20 cellular contexts compared by ENCODE assay signal in genomic region chr7:71659622-71660021, GRCh38.
DNase-seq lines count a peak whose midpoint lies in the region; ATAC-seq and TF ChIP-seq lines count a peak whose summit lies in the region.
"Had no signal": no experiment of that assay in that cellular context is flagged by ENCODE, and none has a peak within 500 bp of the region (broad histone marks: within the 10 kb centered on the region; RNA-seq: fewer than 3 reads in every experiment).

No MANE protein-coding gene starts in this region.

- POLR2A ChIA-PET in PC-9 (lab: Charles Lee; ENCODE audit: unreplicated experiment) = no interaction called here

- no peak overlapping the region for H3K4me2 ChIP-seq in PC-9
- H3K4me2 ChIP-seq: BLaER1 had no signal

- DNase-seq in Right ventricle myocardium inferior (ENCODE audit: missing footprints) (no peak), right atrium auricular region (ENCODE audit: low spot score) (no peak), heart right ventricle (peak; percentile 28 to 56), left ventricle myocardium superior (peak; percentile 65), dorsolateral prefrontal cortex (no peak), PC-9 (no peak)
- DNase-seq: Caco-2; CD4-positive, CD25-positive, alpha-beta regulatory T cell; CD8-positive, alpha-beta T cell; DMS153; DMS79; EL; GDM1; GM23248; H7 had no signal

- ATAC-seq in Right ventricle myocardium inferior (peak; percentile 66), heart right ventricle (peak; percentile 54 to 84 (median 79)), left ventricle myocardium superior (peak; percentile 76)
- ATAC-seq: CD8-positive, alpha-beta T cell; GM12878; HCT116 had no signal

- H3K27me3 ChIP-seq in right atrium auricular region (no peaks in the 10 kb centered on the region), heart right ventricle (no peaks in the 10 kb centered on the region), dorsolateral prefrontal cortex (no peaks in the 10 kb centered on the region), PC-9 (ENCODE audit: insufficient read depth, low read depth) (no peaks in the 10 kb centered on the region; the same call in 1 of the 2 replicates)
- H3K27me3 ChIP-seq: BLaER1 had no signal

- H2AFZ ChIP-seq in PC-9 = no peak overlapping the region
- H2AFZ ChIP-seq: GM23248 had no signal

- no peaks in the 10 kb centered on the region for H3K79me2 ChIP-seq in PC-9 (ENCODE audit: low read depth)

- H3K27ac ChIP-seq in right atrium auricular region (no peak overlapping the region), heart right ventricle (peak overlapping the region in 8 of 10 donors; percentile 7 to 64 (median 50)), dorsolateral prefrontal cortex (no peak overlapping the region), PC-9 (no peak overlapping the region)
- H3K27ac ChIP-seq: 22Rv1, BLaER1, C4-2B, GM23248 had no signal

- CTCF ChIA-PET in PC-9 (lab: Charles Lee) = no interaction called here

- intact Hi-C loops in Right ventricle myocardium inferior (cut with DNase I) = loop anchor here (5.0 kb wide), 2 partner anchors 47 to 252 kb away; no protein-coding TSS in a partner anchor
- intact Hi-C loops in heart right ventricle (cut with DNase I) = loop anchor here in 2 of 10 donors (2.0 to 5.0 kb wide), 2 partner anchors 45 to 247 kb away; no protein-coding TSS in a partner anchor
- intact Hi-C loops in left ventricle myocardium superior (cut with micrococcal nuclease) = no loop called here
- intact Hi-C loops in dorsolateral prefrontal cortex (cut with DNase I) = loop anchor here in 1 of 2 donors (10.0 kb wide), 1 partner anchor 65 kb away; no protein-coding TSS in a partner anchor
- intact Hi-C loops in PC-9 (cut with micrococcal nuclease; ENCODE audit: unreplicated experiment) = no loop called here

- H3K4me1 ChIP-seq in right atrium auricular region = no peaks in the 10 kb centered on the region
- H3K4me1 ChIP-seq in heart right ventricle = peaks cover 0 to 21% (median 4%) of the 10 kb centered on the region in 9 donors
- H3K4me1 ChIP-seq in PC-9 (replicated peaks; ENCODE audit: insufficient read depth) = no peaks in the 10 kb centered on the region
- H3K4me1 ChIP-seq: Caco-2 had no signal

- 88 to 93% methylated on average over 2 of the region's 2 CpGs for WGBS in heart right ventricle, 2 donors

- no TSS peak for BruUV-seq in PC-9 (replicated peaks; lab: Mats Ljungman, UMichigan)

- H3K4me3 ChIP-seq in right atrium auricular region (no peak overlapping the region), heart right ventricle (no peak overlapping the region), dorsolateral prefrontal cortex (no peak overlapping the region), PC-9 (no peak overlapping the region)
- H3K4me3 ChIP-seq: BLaER1, GM12878, GM23248 had no signal

- TF ChIP-seq CTCF in right atrium auricular region (IDR thresholded peaks at IDR 0.05) (no peak), heart right ventricle (IDR thresholded peaks at IDR 0.05) (no peak), dorsolateral prefrontal cortex (IDR thresholded peaks at IDR 0.05 in 54 of 56, conservative IDR thresholded peaks at IDR 0.05 in 2 of 56; ENCODE audit: low read depth in 1 of 56, partially characterized antibody in 56 of 56) (no peak), PC-9 (conservative IDR thresholded peaks at IDR 0.05) (no peak)

- H3K9me3 ChIP-seq in right atrium auricular region (no peaks in the 10 kb centered on the region), heart right ventricle (peaks cover 0 to 18% (median 0%) of the 10 kb centered on the region in 11 donors), PC-9 (ENCODE audit: insufficient read depth, low read depth) (no peaks in the 10 kb centered on the region)
- H3K9me3 ChIP-seq: BLaER1 had no signal

- H3F3A ChIP-seq in PC-9 (ENCODE audit: insufficient read depth, low read depth) = no peaks in the 10 kb centered on the region

- no peaks in the 10 kb centered on the region for H4K20me1 ChIP-seq in PC-9 (ENCODE audit: insufficient read depth)
- H4K20me1 ChIP-seq: BLaER1 had no signal

- no peaks in the 10 kb centered on the region for H3K9me2 ChIP-seq in PC-9 (ENCODE audit: insufficient read depth)

- H3K36me3 ChIP-seq in right atrium auricular region (no peaks in the 10 kb centered on the region), heart right ventricle (no peaks in the 10 kb centered on the region), PC-9 (ENCODE audit: low read depth) (no peaks in the 10 kb centered on the region)
- H3K36me3 ChIP-seq: BLaER1 had no signal

Comparison
In these comparisons a context has a peak if more than half of its experiments do, and no peak if none do; other contexts are left out.
1. DNase-seq: peak in heart right ventricle (2 of 2) and left ventricle myocardium superior (single experiment); none in Right ventricle myocardium inferior (single experiment), right atrium auricular region (single experiment), dorsolateral prefrontal cortex (0 of 10) and PC-9 (0 of 2).
2. H3K27ac ChIP-seq: peak in heart right ventricle (8 of 10); none in right atrium auricular region (0 of 2), dorsolateral prefrontal cortex (0 of 59) and PC-9 (single experiment).
3. Peak in every context shown above with its lines, with median percentiles within 50 percentile points of each other: ATAC-seq.